8 cellular contexts compared by ENCODE assay signal in genomic region chr2:39779926-39780325, GRCh38. TPM values are rescaled to one million over a fixed set of nuclear protein-coding genes. Genes with fewer than 3 reads are reported as not detected.
DNase-seq lines count a peak whose midpoint lies in the region; ATAC-seq and TF ChIP-seq lines count a peak whose summit lies in the region.

No MANE protein-coding gene starts in this region.

- TF ChIP-seq CTCF in type B pancreatic cell (conservative IDR thresholded peaks at IDR 0.05): no peak

- H3K9me3 ChIP-seq in muscle layer of duodenum (ENCODE audit: control insufficient read depth in 1 of 2, low read length in 2 of 2): no peaks in the 10 kb centered on the region

- H3K4me3 Mint-ChIP-seq in activated naive CD4-positive, alpha-beta T cell treated with anti-CD3 and anti-CD28 coated beads, Interleukin-2, amount 10 ng/mL, durations not matched to agents 7 days and 5 days: peak overlapping the region; percentile 93
- peak overlapping the region; percentile 93 for H3K4me3 Mint-ChIP-seq in activated naive CD8-positive, alpha-beta T cell treated with anti-CD3 and anti-CD28 coated beads, Interleukin-2, amount 10 ng/mL, durations not matched to agents 7 days and 5 days
- H3K4me3 Mint-ChIP-seq in type B pancreatic cell: peak overlapping the region; percentile 85

- H3K4me1 Mint-ChIP-seq in activated naive CD4-positive, alpha-beta T cell treated with anti-CD3 and anti-CD28 coated beads, Interleukin-2, amount 10 ng/mL, durations not matched to agents 7 days and 5 days: peaks cover 50% of the 10 kb centered on the region
- peaks cover 29% of the 10 kb centered on the region for H3K4me1 Mint-ChIP-seq in activated naive CD8-positive, alpha-beta T cell treated with anti-CD3 and anti-CD28 coated beads, Interleukin-2, amount 10 ng/mL, durations not matched to agents 7 days and 5 days
- H3K4me1 Mint-ChIP-seq in type B pancreatic cell (ENCODE audit: unreplicated experiment): peaks cover 42% of the 10 kb centered on the region

- H3K27me3 ChIP-seq in muscle layer of duodenum (ENCODE audit: low read depth, low read length): no peaks in the 10 kb centered on the region

- CTCF ChIA-PET in activated naive CD4-positive, alpha-beta T cell treated with anti-CD3 and anti-CD28 coated beads, Interleukin-2, amount 10 ng/mL, durations not matched to agents 7 days and 5 days (lab: Charles Lee): no interaction called here

- no peak overlapping the region for H3K27ac ChIP-seq in muscle layer of duodenum (ENCODE audit: low read length)

- no peak for ATAC-seq in activated naive CD8-positive, alpha-beta T cell treated with anti-CD3 and anti-CD28 coated beads, Interleukin-2, amount 10 ng/mL, durations not matched to agents 7 days and 5 days (ENCODE audit: low read depth)
- ATAC-seq in GM18519 (IDR thresholded peaks at IDR 0.05; ENCODE audit: low FRiP score, unreplicated experiment): no peak

- H3K4me3 ChIP-seq in muscle layer of duodenum (ENCODE audit: low read depth in 1 of 2, low read length in 2 of 2): peak overlapping the region; percentile 75 to 83

- H3K27me3 Mint-ChIP-seq in activated naive CD4-positive, alpha-beta T cell treated with anti-CD3 and anti-CD28 coated beads, Interleukin-2, amount 10 ng/mL, durations not matched to agents 7 days and 5 days: no peaks in the 10 kb centered on the region
- peaks cover 4% of the 10 kb centered on the region for H3K27me3 Mint-ChIP-seq in activated naive CD8-positive, alpha-beta T cell treated with anti-CD3 and anti-CD28 coated beads, Interleukin-2, amount 10 ng/mL, durations not matched to agents 7 days and 5 days
- no peaks in the 10 kb centered on the region for H3K27me3 Mint-ChIP-seq in type B pancreatic cell

- no peaks in the 10 kb centered on the region for H3K36me3 ChIP-seq in muscle layer of duodenum (ENCODE audit: control insufficient read depth in 1 of 2, insufficient read depth in 2 of 2, low read length in 2 of 2)

- H3K9me3 Mint-ChIP-seq in activated naive CD4-positive, alpha-beta T cell treated with anti-CD3 and anti-CD28 coated beads, Interleukin-2, amount 10 ng/mL, durations not matched to agents 7 days and 5 days: no peaks in the 10 kb centered on the region
- no peaks in the 10 kb centered on the region for H3K9me3 Mint-ChIP-seq in activated naive CD8-positive, alpha-beta T cell treated with anti-CD3 and anti-CD28 coated beads, Interleukin-2, amount 10 ng/mL, durations not matched to agents 7 days and 5 days
- H3K9me3 Mint-ChIP-seq in type B pancreatic cell: no peaks in the 10 kb centered on the region

- DNase-seq in activated naive CD4-positive, alpha-beta T cell treated with anti-CD3 and anti-CD28 coated beads, Interleukin-2, amount 10 ng/mL, durations not matched to agents 7 days and 5 days: no peak
- no peak for DNase-seq in activated naive CD4-positive, alpha-beta T cell treated with Interleukin-2 at 50 U/mL for 16 hours
- no peak for DNase-seq in activated naive CD8-positive, alpha-beta T cell treated with anti-CD3 and anti-CD28 coated beads, Interleukin-2, amount 10 ng/mL, durations not matched to agents 7 days and 5 days
- no peak for DNase-seq in type B pancreatic cell (ENCODE audit: extremely low spot score, unreplicated experiment)
- DNase-seq in activated gamma-delta T cell treated with Interleukin-2 at 50 U/mL for 16 hours: no peak
- DNase-seq in DMS 273 treated with DMSO at 0.1 percent for 48 hours (lab: John Stamatoyannopoulos, UW): no peak

- no peak overlapping the region for H3K27ac Mint-ChIP-seq in activated naive CD4-positive, alpha-beta T cell treated with anti-CD3 and anti-CD28 coated beads, Interleukin-2, amount 10 ng/mL, durations not matched to agents 7 days and 5 days
- no peak overlapping the region for H3K27ac Mint-ChIP-seq in activated naive CD8-positive, alpha-beta T cell treated with anti-CD3 and anti-CD28 coated beads, Interleukin-2, amount 10 ng/mL, durations not matched to agents 7 days and 5 days
- peak overlapping the region; percentile 87 for H3K27ac Mint-ChIP-seq in type B pancreatic cell

- peaks cover 0 to 5% of the 10 kb centered on the region in 2 donors for H3K4me1 ChIP-seq in muscle layer of duodenum (ENCODE audit: control insufficient read depth in 1 of 2, insufficient read depth in 2 of 2, low read length in 2 of 2)

- peaks cover 14% of the 10 kb centered on the region for H3K36me3 Mint-ChIP-seq in activated naive CD4-positive, alpha-beta T cell treated with anti-CD3 and anti-CD28 coated beads, Interleukin-2, amount 10 ng/mL, durations not matched to agents 7 days and 5 days
- H3K36me3 Mint-ChIP-seq in activated naive CD8-positive, alpha-beta T cell treated with anti-CD3 and anti-CD28 coated beads, Interleukin-2, amount 10 ng/mL, durations not matched to agents 7 days and 5 days: peaks cover 12% of the 10 kb centered on the region
- peaks cover 17% of the 10 kb centered on the region for H3K36me3 Mint-ChIP-seq in type B pancreatic cell

- POLR2A ChIA-PET in activated naive CD8-positive, alpha-beta T cell treated with anti-CD3 and anti-CD28 coated beads, Interleukin-2, amount 10 ng/mL, durations not matched to agents 7 days and 5 days (lab: Charles Lee): no interaction called here

RNA-seq across cellular contexts. Expression of gene THUMPD2, which starts 0.9 kb away (rescaled TPM):
- total RNA-seq in activated naive CD8-positive, alpha-beta T cell treated with anti-CD3 and anti-CD28 coated beads, Interleukin-2, amount 10 ng/mL, durations not matched to agents 7 days and 5 days: 10 to 100 TPM; 12.9 to 15.4 TPM
- total RNA-seq in type B pancreatic cell (ENCODE audit: low replicate concordance): 7.8 and 11.7 TPM in 2 replicates
